ENCODE assay signal across 15 cellular contexts in the genomic region with DNA sequence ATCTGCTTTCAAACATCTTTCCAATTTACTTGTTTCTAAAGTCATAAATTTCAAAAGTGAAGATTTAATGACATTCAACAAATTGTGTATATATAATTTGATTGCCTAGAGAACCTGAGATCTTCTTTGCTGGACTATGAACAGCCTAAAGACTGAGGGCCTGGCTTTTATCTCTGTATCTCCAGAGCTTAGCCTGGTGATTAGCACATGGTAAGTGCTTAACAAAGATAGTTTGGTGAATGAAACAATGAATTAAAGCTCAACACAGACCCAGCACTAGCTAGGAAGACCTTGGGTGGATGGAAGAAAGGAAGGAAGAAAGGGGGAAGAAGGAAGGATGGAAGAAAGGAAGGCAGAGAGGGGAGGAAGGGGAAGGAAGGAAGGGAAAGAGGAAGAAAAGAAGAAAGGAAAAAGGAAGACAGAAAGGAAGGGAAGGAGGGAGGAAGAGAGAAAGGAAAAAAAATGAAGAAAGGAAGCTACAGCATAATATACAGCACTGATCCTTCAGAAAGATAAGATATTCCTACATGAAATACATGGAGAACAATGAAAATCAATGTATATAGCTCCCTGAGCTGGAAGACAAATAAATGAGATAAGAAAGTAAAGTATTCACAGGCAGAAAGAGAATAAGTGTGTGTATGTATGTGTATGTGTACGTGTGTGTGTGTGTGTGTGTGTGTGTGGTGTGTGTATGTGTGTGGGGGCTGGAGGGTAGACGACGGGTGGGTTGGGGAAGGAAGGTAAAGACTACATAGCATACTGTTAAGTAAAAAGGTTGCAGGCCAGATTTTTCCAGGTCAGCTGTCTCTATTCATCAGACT.
DNase-seq lines count a peak whose midpoint lies in the region; ATAC-seq and TF ChIP-seq lines count a peak whose summit lies in the region.
"Had no signal": no experiment of that assay in that cellular context is flagged by ENCODE, and none has a peak within 500 bp of the region (broad histone marks: within the 10 kb centered on the region; RNA-seq: fewer than 3 reads in every experiment).

No MANE protein-coding gene starts in this region.

- TF ChIP-seq CTCF in endodermal cell (conservative IDR thresholded peaks at IDR 0.05) (no peak), psoas muscle (IDR thresholded peaks at IDR 0.05) (no peak)

- H3K27ac ChIP-seq in endodermal cell (ENCODE audit: low read depth, low read length) (no peak overlapping the region), psoas muscle (peak overlapping the region; percentile 23), urinary bladder (ENCODE audit: low read depth) (peak overlapping the region; percentile 91)

- H3K4me3 Mint-ChIP-seq in endodermal cell: no peak overlapping the region
- no peak overlapping the region for H3K4me3 Mint-ChIP-seq in activated T-helper 17 cell treated with anti-CD3 and anti-CD28 coated beads, Interleukin-2, amount 50 U/mL, for 72 hours

- DNase-seq in OCI-M1 (lab: John Stamatoyannopoulos, UW) (peak; percentile 1), endodermal cell (no peak), psoas muscle (no peak), left lobe of liver (ENCODE audit: low spot score) (no peak)
- no peak for DNase-seq in NK-92 treated with Interleukin-12 subunit alpha and Interleukin-12 subunit beta, amount 100 ng/mL, for 24 hours (lab: John Stamatoyannopoulos, UW)
- DNase-seq: activated CD4-positive, alpha-beta T cell treated with anti-CD3 and anti-CD28 coated beads for 4 hours; caudate nucleus; DND-41; KBM-7; NCI-H446; RPMI8226; stimulated activated naive CD4-positive, alpha-beta T cell treated with Interleukin-2 at 50 U/mL for 16 hours had no signal

- H3K36me3 ChIP-seq in endodermal cell (ENCODE audit: control insufficient read depth, insufficient read depth, low read length) (no peaks in the 10 kb centered on the region), psoas muscle (ENCODE audit: insufficient read depth in 1 of 2, low read depth in 1 of 2) (no peaks in the 10 kb centered on the region), urinary bladder (ENCODE audit: insufficient read depth) (no peaks in the 10 kb centered on the region)
- H3K36me3 ChIP-seq: right atrium auricular region had no signal

- 76% methylated on average over 3 of the region's 3 CpGs; no CpG with 5 or more reads in 1 of the 2 experiments for WGBS in endodermal cell (ENCODE audit: insufficient coverage in 1 of 2, insufficient read length in 1 of 2), 2 experiments
- 63 to 70% (median 64%) methylated on average over 3 of the region's 3 CpGs for WGBS in psoas muscle, 3 donors
- whole genome bisulfite sequencing in urinary bladder: 77% methylated on average over 3 of the region's 3 CpGs

- no peaks in the 10 kb centered on the region for H3K36me3 Mint-ChIP-seq in endodermal cell (ENCODE audit: low read depth)
- H3K36me3 Mint-ChIP-seq in activated T-helper 17 cell treated with anti-CD3 and anti-CD28 coated beads, Interleukin-2, amount 50 U/mL, for 72 hours (ENCODE audit: low read depth): no peaks in the 10 kb centered on the region

- ATAC-seq in psoas muscle (peak in 1 of 4 donors; percentile 29), left lobe of liver (no peak)
- ATAC-seq in activated T-helper 17 cell treated with anti-CD3 and anti-CD28 coated beads, Interleukin-2, amount 50 U/mL, for 72 hours (replicated peaks): no peak

- H3K9me3 Mint-ChIP-seq in endodermal cell: no peaks in the 10 kb centered on the region
- no peaks in the 10 kb centered on the region for H3K9me3 Mint-ChIP-seq in activated T-helper 17 cell treated with anti-CD3 and anti-CD28 coated beads, Interleukin-2, amount 50 U/mL, for 72 hours

- H3K4me3 ChIP-seq in endodermal cell (ENCODE audit: low read length): peak overlapping the region; percentile 37
- H3K4me3 ChIP-seq in psoas muscle: no peak overlapping the region
- H3K4me3 ChIP-seq in urinary bladder (ENCODE audit: low read depth, low read length): no peak overlapping the region
- H3K4me3 ChIP-seq: right atrium auricular region had no signal

- H3K9ac ChIP-seq in endodermal cell (ENCODE audit: extremely low read depth, low read length, poor library complexity, severe bottlenecking): peak overlapping the region; percentile 22

- H3K27me3 Mint-ChIP-seq in endodermal cell (ENCODE audit: insufficient read depth): peaks cover 90% of the 10 kb centered on the region
- no peaks in the 10 kb centered on the region for H3K27me3 Mint-ChIP-seq in activated T-helper 17 cell treated with anti-CD3 and anti-CD28 coated beads, Interleukin-2, amount 50 U/mL, for 72 hours

- H3K9me3 ChIP-seq in endodermal cell (ENCODE audit: control insufficient read depth, low read length) (no peaks in the 10 kb centered on the region), psoas muscle (no peaks in the 10 kb centered on the region)
- H3K9me3 ChIP-seq: right atrium auricular region had no signal

- H3K27me3 ChIP-seq in endodermal cell (ENCODE audit: control insufficient read depth, insufficient read depth, low read length, poor library complexity, severe bottlenecking) (peaks cover 29% of the 10 kb centered on the region), psoas muscle (ENCODE audit: insufficient read depth in 3 of 3, low read length in 2 of 3) (no peaks in the 10 kb centered on the region)
- H3K27me3 ChIP-seq: right atrium auricular region had no signal

- intact Hi-C loops in psoas muscle (cut with DNase I): no loop called here

- peaks cover 43% of the 10 kb centered on the region for H3K4me1 ChIP-seq in endodermal cell (ENCODE audit: control insufficient read depth, insufficient read depth, low read length)
- H3K4me1 ChIP-seq in psoas muscle: no peaks in the 10 kb centered on the region
- no peaks in the 10 kb centered on the region for H3K4me1 ChIP-seq in urinary bladder (ENCODE audit: insufficient read depth)

- peaks cover 48% of the 10 kb centered on the region for H3K4me1 Mint-ChIP-seq in endodermal cell
- H3K4me1 Mint-ChIP-seq in activated T-helper 17 cell treated with anti-CD3 and anti-CD28 coated beads, Interleukin-2, amount 50 U/mL, for 72 hours: no peaks in the 10 kb centered on the region

- H3K27ac Mint-ChIP-seq in endodermal cell: no peak overlapping the region
- H3K27ac Mint-ChIP-seq in activated T-helper 17 cell treated with anti-CD3 and anti-CD28 coated beads, Interleukin-2, amount 50 U/mL, for 72 hours: no peak overlapping the region
